Comparison of ENCODE assay signal across 20 cellular contexts in genomic region chr1:241924080-241924808, GRCh38. TPM values are rescaled to one million over a fixed set of nuclear protein-coding genes. Genes with fewer than 3 reads are reported as not detected.
A peak's percentile ranks its signal among the peaks of the same experiment; 100 is the strongest.
DNase-seq lines count a peak whose midpoint lies in the region; ATAC-seq, FAIRE-seq and TF ChIP-seq lines count a peak whose summit lies in the region.
"Had no signal": no experiment of that assay in that cellular context is flagged by ENCODE, and none has a peak within 500 bp of the region (broad histone marks: within the 10 kb centered on the region; RNA-seq: fewer than 3 reads in every experiment).

No MANE protein-coding gene starts in this region.

- no peak for TF ChIP-seq RAD21 in K562 (CRISPR knock-in tag; conservative IDR thresholded peaks at IDR 0.05 in 1 of 2, IDR thresholded peaks at IDR 0.05 in 1 of 2)

- no peak overlapping the region for H3K4me3 Mint-ChIP-seq in WTC11
- H3K4me3 Mint-ChIP-seq: CD14-positive monocyte; CD8-positive, alpha-beta T cell; IgD-negative memory B cell had no signal

- FAIRE-seq in K562 (lab: Jason Lieb, UNC), result peak; percentile 35
- FAIRE-seq: D721Med, H54 had no signal

- peaks cover 24 to 44% of the 10 kb centered on the region in 2 experiments for H3K27me3 ChIP-seq in K562 (ENCODE audit: control insufficient read depth in 2 of 2, insufficient read depth in 2 of 2, low read length in 2 of 2)
- no peaks in the 10 kb centered on the region for H3K27me3 ChIP-seq in foreskin keratinocyte
- no peaks in the 10 kb centered on the region for H3K27me3 ChIP-seq in sigmoid colon
- H3K27me3 ChIP-seq in left lung, result no peaks in the 10 kb centered on the region

- H3K9ac ChIP-seq in K562 (ENCODE audit: insufficient read depth in 1 of 2, low read depth in 2 of 2, low read length in 2 of 2), result no peak overlapping the region
- H3K9ac ChIP-seq: GM23248 had no signal

- H2AFZ ChIP-seq in K562 (ENCODE audit: low read depth, low read length), result no peak overlapping the region
- H2AFZ ChIP-seq: GM23248 had no signal

- H3K4me3 ChIP-seq in K562 (no peak overlapping the region), sigmoid colon (no peak overlapping the region), left lung (no peak overlapping the region)
- H3K4me3 ChIP-seq: GM23248 had no signal

- H4K20me1 ChIP-seq in K562 (replicated peaks; ENCODE audit: control insufficient read depth, insufficient read depth, low read length), result no peaks in the 10 kb centered on the region

- DNase-seq in HPDE6-E6E7 (ENCODE audit: extremely low spot score), result peak; percentile 13
- DNase-seq in K562 (ENCODE audit: extremely low read depth in 1 of 4, low spot score in 3 of 4), result no peak
- DNase-seq in foreskin keratinocyte, result peak; percentile 13 to 20
- peak; percentile 8 for DNase-seq in sigmoid colon
- DNase-seq in WTC11 (ENCODE audit: low spot score), result no peak
- no peak for DNase-seq in kidney glomerular epithelial cell (lab: John Stamatoyannopoulos, UW)
- no peak for DNase-seq in left lung
- DNase-seq: CD8-positive, alpha-beta T cell; COR-L47; DND-41; GF-D8; GM23248 had no signal

- H3K4me1 ChIP-seq in K562 (replicated peaks in 1 of 2; ENCODE audit: control insufficient read depth in 2 of 2, insufficient read depth in 2 of 2, low read length in 2 of 2) (no peaks in the 10 kb centered on the region), foreskin keratinocyte (no peaks in the 10 kb centered on the region), sigmoid colon (no peaks in the 10 kb centered on the region), left lung (no peaks in the 10 kb centered on the region)

- H3K36me3 ChIP-seq in K562 (ENCODE audit: control insufficient read depth, insufficient read depth, low read length) (no peaks in the 10 kb centered on the region), sigmoid colon (no peaks in the 10 kb centered on the region), left lung (no peaks in the 10 kb centered on the region)

- no peaks in the 10 kb centered on the region for H3K36me3 Mint-ChIP-seq in WTC11
- H3K36me3 Mint-ChIP-seq: CD14-positive monocyte; CD8-positive, alpha-beta T cell; IgD-negative memory B cell had no signal

- POLR2A ChIA-PET in K562 (lab: Yijun Ruan, JAX), result no interaction called here
- POLR2A ChIA-PET in WTC11 (lab: Charles Lee), result interaction anchor here (0.7 kb wide), 1 partner anchor 504 kb away, joined by 7 read pairs; no protein-coding TSS in a partner anchor

- TF ChIP-seq CTCF in K562 (IDR thresholded peaks at IDR 0.05 in 2 of 3, conservative IDR thresholded peaks at IDR 0.05 in 1 of 3; ENCODE audit: insufficient read depth in 2 of 3, low read depth in 1 of 3, low read length in 3 of 3) (no peak), foreskin keratinocyte (conservative IDR thresholded peaks at IDR 0.05) (no peak), sigmoid colon (IDR thresholded peaks at IDR 0.05) (no peak), WTC11 (IDR thresholded peaks at IDR 0.05) (no peak), left lung (IDR thresholded peaks at IDR 0.05) (no peak)

- no peak overlapping the region for H3K27ac ChIP-seq in K562 (ENCODE audit: extremely low read depth, low read depth, low read length)
- no peak overlapping the region for H3K27ac ChIP-seq in foreskin keratinocyte
- H3K27ac ChIP-seq in sigmoid colon, result no peak overlapping the region
- no peak overlapping the region for H3K27ac ChIP-seq in left lung
- H3K27ac ChIP-seq: GM23248 had no signal

- BruUV-seq in K562 (replicated peaks; lab: Mats Ljungman, UMichigan), result no TSS peak

- H3K79me2 ChIP-seq in K562 (ENCODE audit: control insufficient read depth, insufficient read depth, low read length), result no peaks in the 10 kb centered on the region

- in situ Hi-C loops in K562 (cut with MboI), result no loop called here

- no peaks in the 10 kb centered on the region for H3K9me1 ChIP-seq in K562 (ENCODE audit: control insufficient read depth, insufficient read depth, low read length)

- H3K27ac Mint-ChIP-seq in WTC11, result no peak overlapping the region
- H3K27ac Mint-ChIP-seq: CD14-positive monocyte; CD8-positive, alpha-beta T cell; IgD-negative memory B cell had no signal

- H3K4me2 ChIP-seq in K562 (ENCODE audit: insufficient read depth, low read length), result no peak overlapping the region

- peaks cover 4% of the 10 kb centered on the region for H3K4me1 Mint-ChIP-seq in WTC11
- H3K4me1 Mint-ChIP-seq: CD14-positive monocyte, IgD-negative memory B cell had no signal

- intact Hi-C loops in K562 (cut with micrococcal nuclease) (no loop called here), sigmoid colon (cut with DNase I) (no loop called here), left lung (cut with DNase I) (no loop called here)

- no peaks in the 10 kb centered on the region for H3K9me3 Mint-ChIP-seq in WTC11
- H3K9me3 Mint-ChIP-seq: CD8-positive, alpha-beta T cell; IgD-negative memory B cell had no signal

- TF ChIP-seq EP300 in K562 (IDR thresholded peaks at IDR 0.05; ENCODE audit: low read length), result no peak
- no peak for TF ChIP-seq EP300 in sigmoid colon (IDR thresholded peaks at IDR 0.05)

- H3K27me3 Mint-ChIP-seq in WTC11 (ENCODE audit: low read depth), result no peaks in the 10 kb centered on the region
- H3K27me3 Mint-ChIP-seq: IgD-negative memory B cell had no signal

- no peak for TF ChIP-seq POLR2A in K562 (conservative IDR thresholded peaks at IDR 0.05)
- no peak for TF ChIP-seq POLR2A in sigmoid colon (IDR thresholded peaks at IDR 0.05)

- ATAC-seq in K562, result no peak
- peak; percentile 54 for ATAC-seq in foreskin keratinocyte
- ATAC-seq in WTC11, result no peak
- ATAC-seq in left lung, result no peak
- ATAC-seq: CD8-positive, alpha-beta T cell; HCT116 had no signal

- CTCF ChIA-PET in K562 (lab: Yijun Ruan, JAX; ENCODE audit: low intra/inter-chr PET ratio), result no interaction called here
- CTCF ChIA-PET in WTC11 (lab: Charles Lee), result no interaction called here

- H3K9me3 ChIP-seq in K562 (replicated peaks; ENCODE audit: control insufficient read depth, insufficient read depth, low read depth, low read length) (no peaks in the 10 kb centered on the region), sigmoid colon (no peaks in the 10 kb centered on the region), left lung (no peaks in the 10 kb centered on the region)

- 2% methylated on average over 10 of the region's 10 CpGs for WGBS in K562 (ENCODE audit: insufficient coverage, low coverage, missing lambda C conversion rate)
- 82 to 89% methylated on average over 10 of the region's 10 CpGs for WGBS in sigmoid colon, 2 donors

TF ChIP-seq in K562, 482 proteins besides CTCF, POLR2A, EP300 and RAD21 (continues in another document):
- TF ChIP-seq ZFP30 (CRISPR knock-in tag; IDR thresholded peaks at IDR 0.05; ENCODE audit: borderline replicate concordance) (no peak), ESRRB (CRISPR knock-in tag; IDR thresholded peaks at IDR 0.05; ENCODE audit: borderline replicate concordance) (no peak), ATF3 (IDR thresholded peaks at IDR 0.05) (peak; percentile 41), ATF3 (CRISPR knock-in tag; conservative IDR thresholded peaks at IDR 0.05) (no peak)

TF ChIP-seq in WTC11, 78 proteins besides CTCF, POLR2A, EP300 and RAD21 (continues in another document):
- TF ChIP-seq CREB1 (CRISPR knock-in tag; IDR thresholded peaks at IDR 0.05) (no peak), NFYB (CRISPR knock-in tag; conservative IDR thresholded peaks at IDR 0.05; ENCODE audit: low read depth) (no peak), GABPB1 (CRISPR knock-in tag; IDR thresholded peaks at IDR 0.05) (no peak), SMAD3 (CRISPR knock-in tag; IDR thresholded peaks at IDR 0.05; ENCODE audit: borderline replicate concordance) (no peak), ZNF219 (CRISPR knock-in tag; IDR thresholded peaks at IDR 0.05; ENCODE audit: borderline replicate concordance) (no peak), ZNF317 (CRISPR knock-in tag; IDR thresholded peaks at IDR 0.05; ENCODE audit: borderline replicate concordance, low read depth) (no peak), MAX (CRISPR knock-in tag; IDR thresholded peaks at IDR 0.05) (no peak), MYBL2 (CRISPR knock-in tag; IDR thresholded peaks at IDR 0.05) (no peak), HMGA2 (CRISPR knock-in tag; IDR thresholded peaks at IDR 0.05) (no peak), RORB (CRISPR knock-in tag; IDR thresholded peaks at IDR 0.05) (no peak), ZNF138 (CRISPR knock-in tag; conservative IDR thresholded peaks at IDR 0.05) (no peak), EMX1 (CRISPR knock-in tag; IDR thresholded peaks at IDR 0.05) (no peak), GRHL2 (CRISPR knock-in tag; IDR thresholded peaks at IDR 0.05; ENCODE audit: insufficient replicate concordance, severe bottlenecking) (no peak), ZNF396 (CRISPR knock-in tag; IDR thresholded peaks at IDR 0.05; ENCODE audit: borderline replicate concordance) (no peak), OVOL2 (CRISPR knock-in tag; IDR thresholded peaks at IDR 0.05; ENCODE audit: borderline replicate concordance) (no peak)

RNA-seq across cellular contexts. Expression of gene BECN2, which starts 33.3 kb away (rescaled TPM):
- total RNA-seq in K562 (2011; cell fraction: chromatin; rRNA removed; ENCODE audit: low replicate concordance), result not detected in 2 replicates
- total RNA-seq in K562 (2011; cell fraction: nucleolus; rRNA removed), result not detected in 2 replicates
- total RNA-seq in K562 (2011; cell fraction: nucleoplasm; rRNA removed), result not detected in 2 replicates
- total RNA-seq in K562 (2014; rRNA removed), result not detected in 2 replicates
- total RNA-seq in K562 (2014; rRNA removed; fragmentation: Illumina TruSeq; extraction: Trizol), result not detected in 2 replicates
- not detected in 2 replicates for total RNA-seq in K562 (2015; rRNA removed; fragmentation: Illumina TruSeq; extraction: Trizol)
- not detected in 2 replicates for total RNA-seq in K562 (2021)
- polyA plus RNA-seq in K562 (2011; rRNA removed), result not detected in 2 replicates
- polyA plus RNA-seq in K562 (2011; cell fraction: cytosol; rRNA removed), result not detected in 2 replicates
- not detected in 2 replicates for polyA plus RNA-seq in K562 (2011; cell fraction: nucleus; rRNA removed)
- polyA plus RNA-seq in K562 (2012), result not detected in 2 replicates
- polyA plus RNA-seq in K562 (2014; fragmentation: Illumina TruSeq; extraction: Trizol), result not detected in 2 replicates
- not detected for polyA plus RNA-seq in K562 (2014; fragmentation: Nextera tagmentation; extraction: Ambion mirVana)
- polyA plus RNA-seq in K562 (2014; rRNA removed), result not detected in 2 replicates
- not detected in 2 replicates for polyA minus RNA-seq in K562 (2011; rRNA and poly(A)+ RNA removed)
- polyA minus RNA-seq in K562 (2011; cell fraction: cytosol; rRNA and poly(A)+ RNA removed), result not detected in 2 replicates
- not detected in 2 replicates for polyA minus RNA-seq in K562 (2011; cell fraction: nucleus; rRNA and poly(A)+ RNA removed)
- total RNA-seq in foreskin keratinocyte, result not detected in 2 replicates
- not detected in 2 replicates for polyA plus RNA-seq in foreskin keratinocyte
- not detected for total RNA-seq in sigmoid colon
- not detected for polyA plus RNA-seq in sigmoid colon
- not detected in 3 replicates for total RNA-seq in WTC11 (2021)
- not detected for total RNA-seq in left lung
- total RNA-seq: A673; CD8-positive, alpha-beta T cell; GM23248; HT-29 had no signal
- polyA plus RNA-seq: BJ, CD14-positive monocyte, GM23248, IgD-negative memory B cell had no signal

Comparison
In these comparisons a context has a peak if more than half of its experiments do, and no peak if none do; other contexts are left out.
1. DNase-seq: peak in HPDE6-E6E7 (single experiment), foreskin keratinocyte (2 of 2) and sigmoid colon (single experiment); none in K562 (0 of 4), WTC11 (single experiment), kidney glomerular epithelial cell (single experiment) and left lung (0 of 2).